In genomic region chr9:35844628-35845301, GRCh38 we compare ENCODE assay signal across 8 cellular contexts. TPM values are rescaled to one million over a fixed set of nuclear protein-coding genes. Genes with fewer than 3 reads are reported as not detected.
DNase-seq lines count a peak whose midpoint lies in the region; ATAC-seq and TF ChIP-seq lines count a peak whose summit lies in the region.

No MANE protein-coding gene starts in this region.

- no peak overlapping the region for H3K27ac Mint-ChIP-seq in activated CD8-positive, alpha-beta T cell treated with anti-CD3 and anti-CD28 coated beads, Interleukin-2, amount 10 ng/mL, durations not matched to agents 7 days and 5 days

- intact Hi-C loops in left ventricle myocardium superior (cut with micrococcal nuclease): no loop called here

- no peaks in the 10 kb centered on the region for H3K9me3 Mint-ChIP-seq in activated CD8-positive, alpha-beta T cell treated with anti-CD3 and anti-CD28 coated beads, Interleukin-2, amount 10 ng/mL, durations not matched to agents 7 days and 5 days (ENCODE audit: insufficient read depth)

- H3K36me3 Mint-ChIP-seq in activated CD8-positive, alpha-beta T cell treated with anti-CD3 and anti-CD28 coated beads, Interleukin-2, amount 10 ng/mL, durations not matched to agents 7 days and 5 days (ENCODE audit: low read depth): no peaks in the 10 kb centered on the region

- POLR2A ChIA-PET in activated CD8-positive, alpha-beta T cell treated with anti-CD3 and anti-CD28 coated beads, Interleukin-2, amount 10 ng/mL, durations not matched to agents 7 days and 5 days (lab: Charles Lee): interaction anchor here (0.8 to 1.3 kb wide), 2 partner anchors 9 to 12 kb away, joined by 3 to 4 read pairs; no protein-coding TSS in a partner anchor

- DNase-seq in COLO829 (ENCODE audit: low spot score) (peak; percentile 96), left ventricle myocardium superior (no peak), smooth muscle cell of the brain vasculature (ENCODE audit: low read depth, low spot score) (peak; percentile 41), NCI-H345 treated with DMSO at 0.1 percent for 48 hours (lab: John Stamatoyannopoulos, UW; ENCODE audit: unreplicated experiment) (no peak)
- peak; percentile 35 for DNase-seq in activated CD8-positive, alpha-beta T cell treated with anti-CD3 and anti-CD28 coated beads, Interleukin-2, amount 10 ng/mL, durations not matched to agents 7 days and 5 days
- no peak for DNase-seq in activated effector memory CD4-positive, alpha-beta T cell treated with anti-CD3 and anti-CD28 coated beads, Interleukin-2, amount 50 U/mL, for 16 hours

- TF ChIP-seq RAD21 in Ishikawa (IDR thresholded peaks at IDR 0.05; ENCODE audit: low read depth): no peak

- peak; percentile 60 for ATAC-seq in activated CD8-positive, alpha-beta T cell treated with anti-CD3 and anti-CD28 coated beads, Interleukin-2, amount 10 ng/mL, durations not matched to agents 7 days and 5 days
- ATAC-seq in left ventricle myocardium superior (peak; percentile 71), GM21528 (IDR thresholded peaks at IDR 0.05; ENCODE audit: low FRiP score, unreplicated experiment) (no peak)

- H3K27me3 Mint-ChIP-seq in activated CD8-positive, alpha-beta T cell treated with anti-CD3 and anti-CD28 coated beads, Interleukin-2, amount 10 ng/mL, durations not matched to agents 7 days and 5 days (ENCODE audit: low read depth): no peaks in the 10 kb centered on the region

- no peak for TF ChIP-seq EP300 in Ishikawa (IDR thresholded peaks at IDR 0.05; ENCODE audit: borderline replicate concordance)

- peaks cover 37% of the 10 kb centered on the region for H3K4me1 Mint-ChIP-seq in activated CD8-positive, alpha-beta T cell treated with anti-CD3 and anti-CD28 coated beads, Interleukin-2, amount 10 ng/mL, durations not matched to agents 7 days and 5 days (ENCODE audit: low read depth)

- CTCF ChIA-PET in activated CD8-positive, alpha-beta T cell treated with anti-CD3 and anti-CD28 coated beads, Interleukin-2, amount 10 ng/mL, durations not matched to agents 7 days and 5 days (lab: Charles Lee): interaction anchor here (0.7 to 4.5 kb wide), 9 partner anchors 9 to 197 kb away, joined by 3 to 24 read pairs (median 4); no protein-coding TSS in a partner anchor

- no peak overlapping the region for H3K4me3 Mint-ChIP-seq in activated CD8-positive, alpha-beta T cell treated with anti-CD3 and anti-CD28 coated beads, Interleukin-2, amount 10 ng/mL, durations not matched to agents 7 days and 5 days

TF ChIP-seq in Ishikawa, 13 proteins besides CTCF, POLR2A, EP300 and RAD21:
- TF ChIP-seq CREB1 (IDR thresholded peaks at IDR 0.05; ENCODE audit: low read depth) (no peak), TAF1 (IDR thresholded peaks at IDR 0.05; ENCODE audit: low read depth) (no peak), NFIC (IDR thresholded peaks at IDR 0.05) (0 out of 2 replicates have a peak, but pooled peaks have one; percentile 24)

RNA-seq across cellular contexts. Expression of gene TMEM8B, which starts 15.7 kb away (rescaled TPM):
- total RNA-seq in activated CD8-positive, alpha-beta T cell treated with anti-CD3 and anti-CD28 coated beads, Interleukin-2, amount 10 ng/mL, durations not matched to agents 7 days and 5 days: 1 to 10 TPM; 1.6 to 2.3 TPM
- 15.9 TPM for total RNA-seq in left ventricle myocardium superior

RNA-seq across cellular contexts. Expression of gene FAM221B, which starts 16.2 kb away (rescaled TPM):
- total RNA-seq in activated CD8-positive, alpha-beta T cell treated with anti-CD3 and anti-CD28 coated beads, Interleukin-2, amount 10 ng/mL, durations not matched to agents 7 days and 5 days: not detected
- not detected for total RNA-seq in left ventricle myocardium superior

RNA-seq across cellular contexts. Expression of gene OR13J1, which starts 25.4 kb away (rescaled TPM):
- total RNA-seq in activated CD8-positive, alpha-beta T cell treated with anti-CD3 and anti-CD28 coated beads, Interleukin-2, amount 10 ng/mL, durations not matched to agents 7 days and 5 days: not detected
- total RNA-seq in left ventricle myocardium superior: not detected

RNA-seq across cellular contexts. Expression of gene HINT2, which starts 29.9 kb away (rescaled TPM):
- total RNA-seq in activated CD8-positive, alpha-beta T cell treated with anti-CD3 and anti-CD28 coated beads, Interleukin-2, amount 10 ng/mL, durations not matched to agents 7 days and 5 days: 10 to 100 TPM; 74.7 to 76.8 TPM
- total RNA-seq in left ventricle myocardium superior: 75.8 TPM

RNA-seq across cellular contexts. Expression of gene SPAG8, which starts 32.7 kb away (rescaled TPM):
- total RNA-seq in activated CD8-positive, alpha-beta T cell treated with anti-CD3 and anti-CD28 coated beads, Interleukin-2, amount 10 ng/mL, durations not matched to agents 7 days and 5 days: 1 to 10 TPM; 1.3 to 1.5 TPM
- total RNA-seq in left ventricle myocardium superior: 3.2 TPM

Comparison
In these comparisons a context has a peak if more than half of its experiments do, and no peak if none do; other contexts are left out.
1. DNase-seq: peak in COLO829 (single experiment), activated CD8-positive, alpha-beta T cell treated with anti-CD3 and anti-CD28 coated beads, Interleukin-2, amount 10 ng/mL, durations not matched to agents 7 days and 5 days (single experiment) and smooth muscle cell of the brain vasculature (single experiment); none in left ventricle myocardium superior (single experiment), activated effector memory CD4-positive, alpha-beta T cell treated with anti-CD3 and anti-CD28 coated beads, Interleukin-2, amount 50 U/mL, for 16 hours (single experiment) and NCI-H345 treated with DMSO at 0.1 percent for 48 hours (single experiment).